ENCODE assay signal across 19 cellular contexts in genomic region chr1:10631811-10632481, GRCh38.
DNase-seq lines count a peak whose midpoint lies in the region; ATAC-seq and TF ChIP-seq lines count a peak whose summit lies in the region.
"Had no signal": no experiment of that assay in that cellular context is flagged by ENCODE, and none has a peak within 500 bp of the region (broad histone marks: within the 10 kb centered on the region; RNA-seq: fewer than 3 reads in every experiment).

No MANE protein-coding gene starts in this region.

- DNase-seq in NCI-H2107 treated with DMSO at 0.1 percent for 48 hours (lab: John Stamatoyannopoulos, UW; ENCODE audit: unreplicated experiment) = peak; percentile 26
- DNase-seq in NCI-H2107 (lab: John Stamatoyannopoulos, UW) = no peak
- peak; percentile 60 for DNase-seq in iPS-NIHi7 (ENCODE audit: extremely low spot score)
- DNase-seq in activated effector memory CD4-positive, alpha-beta T cell treated with anti-CD3 and anti-CD28 coated beads, Interleukin-2, amount 50 U/mL, for 16 hours = no peak
- DNase-seq in A172 (ENCODE audit: low spot score) = no peak
- DNase-seq: 8988T; activated CD4-positive, alpha-beta T cell treated with anti-CD3 and anti-CD28 coated beads, Interleukin-2, amount 50 U/mL, for 1 hour; activated T-cell treated with anti-CD3 and anti-CD28 coated beads, Interleukin-2, amount 50 U/mL, for 24 hours; amniotic stem cell; CD8-positive, alpha-beta T cell; colonic mucosa; MG63; NCI-H2171; SHP77 treated with DMSO at 0.1 percent for 48 hours; stimulated activated CD4-positive, alpha-beta T cell treated with anti-CD3 and anti-CD28 coated beads, Interleukin-1b, Interleukin-23, amount 100 ng/mL, for 48 hours; T-helper 9 cell had no signal

- no peak overlapping the region for H3K4me3 ChIP-seq in stomach smooth muscle (ENCODE audit: low read length in 2 of 2)
- H3K4me3 ChIP-seq: colonic mucosa, MG63 had no signal

- H3K36me3 ChIP-seq in stomach smooth muscle (ENCODE audit: control insufficient read depth in 2 of 2, insufficient read depth in 2 of 2, low read length in 2 of 2) = no peaks in the 10 kb centered on the region
- H3K36me3 ChIP-seq: colonic mucosa had no signal

- H3K4me1 ChIP-seq in stomach smooth muscle (ENCODE audit: control insufficient read depth, insufficient read depth, low read length) = peaks cover 43% of the 10 kb centered on the region
- H3K4me1 ChIP-seq: colonic mucosa had no signal

- H3K27me3 ChIP-seq in stomach smooth muscle (ENCODE audit: control insufficient read depth in 1 of 2, insufficient read depth in 2 of 2, low read length in 2 of 2) = no peaks in the 10 kb centered on the region
- H3K27me3 ChIP-seq: colonic mucosa, MG63 had no signal

- no peak for TF ChIP-seq CTCF in VCaP (conservative IDR thresholded peaks at IDR 0.05)

- ATAC-seq in HG03439 (IDR thresholded peaks at IDR 0.05; ENCODE audit: unreplicated experiment) = no peak
- ATAC-seq: CD8-positive, alpha-beta T cell had no signal

- H3K27ac ChIP-seq in VCaP = peak overlapping the region; percentile 99
- peak overlapping the region; percentile 71 for H3K27ac ChIP-seq in stomach smooth muscle (ENCODE audit: low read length)
- H3K27ac ChIP-seq: colonic mucosa had no signal

- no peaks in the 10 kb centered on the region for H3K9me3 ChIP-seq in stomach smooth muscle (ENCODE audit: control insufficient read depth in 2 of 2, low read length in 2 of 2)
- H3K9me3 ChIP-seq: colonic mucosa, MG63 had no signal

- H3K9ac ChIP-seq in stomach smooth muscle (ENCODE audit: low read length in 2 of 2) = no peak overlapping the region

Comparison
In these comparisons a context has a peak if more than half of its experiments do, and no peak if none do; other contexts are left out.
1. DNase-seq: peak in NCI-H2107 treated with DMSO at 0.1 percent for 48 hours (single experiment) and iPS-NIHi7 (single experiment); none in NCI-H2107 (single experiment), activated effector memory CD4-positive, alpha-beta T cell treated with anti-CD3 and anti-CD28 coated beads, Interleukin-2, amount 50 U/mL, for 16 hours (single experiment) and A172 (single experiment).